ENCODE assay signal across 25 cellular contexts in genomic region chr4:136121431-136121830, GRCh38.
"Had no signal": no experiment of that assay in that cellular context is flagged by ENCODE, and none has a peak within 500 bp of the region (broad histone marks: within the 10 kb centered on the region; RNA-seq: fewer than 3 reads in every experiment).

No MANE protein-coding gene starts in this region.

- H3K9me3 ChIP-seq: gastroesophageal sphincter, heart left ventricle, right atrium auricular region, tibial artery, uterus had no signal

- H3K4me1 ChIP-seq: gastroesophageal sphincter, heart left ventricle, right atrium auricular region, uterus had no signal

- H3K27ac ChIP-seq: brain microvascular endothelial cell, coronary artery, gastroesophageal sphincter, heart left ventricle, neural progenitor cell, right atrium auricular region, tibial artery, uterus, VCaP had no signal

- H3K36me3 ChIP-seq: brain microvascular endothelial cell, gastroesophageal sphincter, heart left ventricle, neural progenitor cell, right atrium auricular region, tibial artery, uterus had no signal

- H3K4me3 ChIP-seq: coronary artery, gastroesophageal sphincter, heart left ventricle, neural progenitor cell, right atrium auricular region, tibial artery, uterus had no signal

- H3K27me3 ChIP-seq: brain microvascular endothelial cell, gastroesophageal sphincter, heart left ventricle, neural progenitor cell, right atrium auricular region, tibial artery, uterus had no signal

- DNase-seq: activated CD4-positive, alpha-beta T cell treated with anti-CD3 and anti-CD28 coated beads, Interleukin-2, amount 50 U/mL, for 1 hour; activated CD4-positive, CD25-positive, alpha-beta regulatory T cell treated with anti-CD3 and anti-CD28 coated beads, Interleukin-2, amount 50 U/mL, for 72 hours; activated CD8-positive, alpha-beta memory T cell treated with anti-CD3 and anti-CD28 coated beads for 24 hours; activated CD8-positive, alpha-beta memory T cell treated with anti-CD3 and anti-CD28 coated beads, Interleukin-2, amount 50 U/mL, for 48 hours; activated effector memory CD4-positive, alpha-beta T cell treated with Interleukin-2 at 50 U/mL for 16 hours; activated naive CD4-positive, alpha-beta T cell treated with anti-CD3 and anti-CD28 coated beads, Interleukin-2, amount 10 ng/mL, durations not matched to agents 7 days and 5 days; activated naive CD8-positive, alpha-beta T cell treated with anti-CD3 and anti-CD28 coated beads, Interleukin-2, amount 50 U/mL, for 24 hours; activated T-cell treated with anti-CD3 and anti-CD28 coated beads, Interleukin-2, amount 50 U/mL, for 48 hours; aorta; brain microvascular endothelial cell; heart left ventricle; kidney glomerular epithelial cell; mesendoderm; naive thymus-derived CD4-positive, alpha-beta T cell; stimulated activated CD4-positive, alpha-beta T cell treated with anti-CD3 and anti-CD28 coated beads, Interleukin-2, amount 100 ng/mL, for 24 hours; stimulated activated naive CD4-positive, alpha-beta T cell treated with Interleukin-2 at 50 U/mL for 16 hours; substantia nigra; tibial artery; uterus had no signal

- ATAC-seq: activated naive CD8-positive, alpha-beta T cell treated with anti-CD3 and anti-CD28 coated beads, Interleukin-2, amount 50 U/mL, for 24 hours; esophagus mucosa; gastroesophageal sphincter; heart left ventricle; naive thymus-derived CD4-positive, alpha-beta T cell had no signal
